In the genomic region with DNA sequence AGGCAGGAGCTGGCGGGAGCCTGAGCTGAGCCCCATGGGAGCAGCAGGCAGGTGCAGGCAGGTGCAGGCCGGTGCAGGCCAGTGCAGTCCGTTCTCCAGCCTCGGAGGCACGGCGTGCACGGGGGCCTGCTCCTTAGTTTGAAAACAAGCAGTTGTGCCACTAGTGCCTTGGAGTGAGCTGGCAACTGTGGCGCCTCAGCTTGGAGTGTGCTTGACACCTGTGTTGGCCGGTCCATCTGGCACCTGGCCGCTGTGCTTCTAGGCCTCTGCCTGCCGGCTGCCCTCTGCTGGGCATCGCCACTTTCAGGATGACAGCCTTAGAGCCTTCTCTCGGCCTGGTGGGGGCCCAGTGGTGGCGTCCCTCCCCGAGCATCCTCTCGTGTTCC, we compare ENCODE assay signal across 11 cellular contexts. TPM values are rescaled to one million over a fixed set of nuclear protein-coding genes. Genes with fewer than 3 reads are reported as not detected.
DNase-seq lines count a peak whose midpoint lies in the region; ATAC-seq, FAIRE-seq and TF ChIP-seq lines count a peak whose summit lies in the region.
"Had no signal": no experiment of that assay in that cellular context is flagged by ENCODE, and none has a peak within 500 bp of the region (broad histone marks: within the 10 kb centered on the region; RNA-seq: fewer than 3 reads in every experiment).

No MANE protein-coding gene starts in this region.

- peaks cover 31% of the 10 kb centered on the region for H3K4me1 Mint-ChIP-seq in HFFc6 (ENCODE audit: low read depth)

- no peaks in the 10 kb centered on the region for H3K36me3 ChIP-seq in ectodermal cell (ENCODE audit: control insufficient read depth, insufficient read depth, low read length)
- no peaks in the 10 kb centered on the region for H3K36me3 ChIP-seq in pancreas
- H3K36me3 ChIP-seq in SJCRH30 = peaks cover 5% of the 10 kb centered on the region
- H3K36me3 ChIP-seq: spleen had no signal

- DNase-seq in HFFc6 (no peak), NCI-H526 (lab: John Stamatoyannopoulos, UW) (peak; percentile 57 to 80), pancreas (peak; percentile 83 to 97 (median 87)), activated T-cell treated with anti-CD3 and anti-CD28 coated beads for 4 hours (no peak), SJCRH30 (no peak)
- DNase-seq: activated CD4-positive, alpha-beta T cell treated with anti-CD3 and anti-CD28 coated beads for 1 hour; activated naive CD4-positive, alpha-beta T cell treated with Interleukin-2 at 50 U/mL for 16 hours; spleen had no signal

- H3K36me3 Mint-ChIP-seq in HFFc6 (ENCODE audit: low read depth) = peaks cover 10% of the 10 kb centered on the region

- intact Hi-C loops in pancreas (cut with DNase I) = loop anchor here in 2 of 3 donors (5.0 to 10.0 kb wide), 3 partner anchors 104 to 142 kb away; a partner anchor contains a TSS

- TF ChIP-seq CTCF in HFFc6 (IDR thresholded peaks at IDR 0.05) (no peak), pancreas (IDR thresholded peaks at IDR 0.05) (peak in 3 of 4 donors; percentile 17 to 24 (median 23))

- peak overlapping the region; percentile 21; the same call in 1 of the 2 replicates for H3K27ac Mint-ChIP-seq in HFFc6
- H3K27ac Mint-ChIP-seq: dendritic cell treated with granulocyte-macrophage colony-stimulating factor and Interleukin-4, amounts not matched to agents 40 ng/mL and 50 ng/mL, for 4 days had no signal

- peak; percentile 91 to 98 (median 96) for ATAC-seq in pancreas
- ATAC-seq in GM21528 (IDR thresholded peaks at IDR 0.05; ENCODE audit: low FRiP score, unreplicated experiment) = no peak

- H3K9me3 ChIP-seq in ectodermal cell (ENCODE audit: control insufficient read depth, low read length) = no peaks in the 10 kb centered on the region
- H3K9me3 ChIP-seq in pancreas = no peaks in the 10 kb centered on the region
- no peaks in the 10 kb centered on the region for H3K9me3 ChIP-seq in SJCRH30 (replicated peaks)
- H3K9me3 ChIP-seq: spleen had no signal

- no peaks in the 10 kb centered on the region for H3K27me3 Mint-ChIP-seq in HFFc6 (ENCODE audit: insufficient read depth)

- H3K4me1 ChIP-seq in ectodermal cell (ENCODE audit: control insufficient read depth, insufficient read depth, low read length) (no peaks in the 10 kb centered on the region), pancreas (no peaks in the 10 kb centered on the region), SJCRH30 (peaks cover 15% of the 10 kb centered on the region)

- 88 to 90% methylated on average over 16 of the region's 16 CpGs for WGBS in ectodermal cell, 2 experiments
- 43 to 44% methylated on average over 16 of the region's 16 CpGs for WGBS in pancreas, 2 donors

- no peak for FAIRE-seq in pancreas (lab: Jason Lieb, UNC)

- no peak overlapping the region for H3K4me3 Mint-ChIP-seq in HFFc6
- H3K4me3 Mint-ChIP-seq: dendritic cell treated with granulocyte-macrophage colony-stimulating factor and Interleukin-4, amounts not matched to agents 40 ng/mL and 50 ng/mL, for 4 days had no signal

- no peaks in the 10 kb centered on the region for H3K9me3 Mint-ChIP-seq in HFFc6
- H3K9me3 Mint-ChIP-seq: dendritic cell treated with granulocyte-macrophage colony-stimulating factor and Interleukin-4, amounts not matched to agents 40 ng/mL and 50 ng/mL, for 4 days had no signal

- H3K27me3 ChIP-seq in ectodermal cell (ENCODE audit: control insufficient read depth, insufficient read depth, low read length, poor library complexity, severe bottlenecking) (no peaks in the 10 kb centered on the region), pancreas (no peaks in the 10 kb centered on the region), SJCRH30 (no peaks in the 10 kb centered on the region)
- H3K27me3 ChIP-seq: spleen had no signal

- H3K4me3 ChIP-seq in ectodermal cell (ENCODE audit: insufficient read depth, low read depth, low read length) (no peak overlapping the region), pancreas (no peak overlapping the region), SJCRH30 (no peak overlapping the region)
- H3K4me3 ChIP-seq: spleen had no signal

- H3K27ac ChIP-seq in ectodermal cell (ENCODE audit: insufficient read depth, low read depth, low read length, poor library complexity, severe bottlenecking) (peak overlapping the region; percentile 13), pancreas (no peak overlapping the region), SJCRH30 (no peak overlapping the region)
- H3K27ac ChIP-seq: spleen had no signal

RNA-seq across cellular contexts. Expression of a gene that starts 47.9 kb away (rescaled TPM):
- 10 to 100 TPM in 4 of 6 experiments, 1 to 10 TPM in 2; 8.5 to 15.2 (median 12.1) TPM for total RNA-seq in HFFc6 (2021; fragmentation: NEBNext Ultra II Directional; extraction: Animal tissue kit (Norgen Biotek cat#: 25700))
- polyA plus RNA-seq in ectodermal cell (2013, experiment 1 of 4) = 43.2 TPM
- 44.0 TPM for polyA plus RNA-seq in ectodermal cell (2013, experiment 2 of 4)
- 33.0 TPM for polyA plus RNA-seq in ectodermal cell (2013, experiment 3 of 4)
- 32.7 TPM for polyA plus RNA-seq in ectodermal cell (2013, experiment 4 of 4)
- total RNA-seq in pancreas = 10 to 100 TPM in 2 of 6 donors, 1 to 10 TPM in 4; 4.6 to 19.4 (median 8.3) TPM
- polyA plus RNA-seq in pancreas = 10 to 100 TPM; 21.3 to 21.6 TPM
- total RNA-seq in SJCRH30 (2014; rRNA removed; shearing (Covaris generic)) = 26.3 and 34.0 TPM in 2 replicates

Comparison
In these comparisons a context has a peak if more than half of its experiments do, and no peak if none do; other contexts are left out.
1. DNase-seq: peak in NCI-H526 (2 of 2) and pancreas (6 of 6); none in HFFc6 (single experiment), activated T-cell treated with anti-CD3 and anti-CD28 coated beads for 4 hours (single experiment) and SJCRH30 (0 of 2).